In genomic region chr20:872855-873520, GRCh38 we compare ENCODE assay signal across 22 cellular contexts. TPM values are rescaled to one million over a fixed set of nuclear protein-coding genes. Genes with fewer than 3 reads are reported as not detected.
DNase-seq lines count a peak whose midpoint lies in the region; TF ChIP-seq lines count a peak whose summit lies in the region.
"Had no signal": no experiment of that assay in that cellular context is flagged by ENCODE, and none has a peak within 500 bp of the region (broad histone marks: within the 10 kb centered on the region; RNA-seq: fewer than 3 reads in every experiment).

No MANE protein-coding gene starts in this region.

- H3K27ac Mint-ChIP-seq in glutamatergic neuron (ENCODE audit: unreplicated experiment) (peak overlapping the region; percentile 67), nephron progenitor cell (no peak overlapping the region)
- H3K27ac Mint-ChIP-seq: activated B cell treated with CpG ODN at 0.5 μM for 24 hours; mesothelial cell of epicardium; T-helper 2 cell treated with Interferon-gamma antibody and Interleukin-4, amounts not matched to agents 5 μg/mL and 100 μg/mL, for 36 hours had no signal

- peaks cover 17% of the 10 kb centered on the region for H3K4me1 Mint-ChIP-seq in glutamatergic neuron (ENCODE audit: low read depth, unreplicated experiment)
- H3K4me1 Mint-ChIP-seq in nephron progenitor cell = no peaks in the 10 kb centered on the region
- H3K4me1 Mint-ChIP-seq: activated B cell treated with CpG ODN at 0.5 μM for 24 hours had no signal

- peaks cover 7% of the 10 kb centered on the region for H3K9me3 Mint-ChIP-seq in glutamatergic neuron (ENCODE audit: unreplicated experiment)
- no peaks in the 10 kb centered on the region for H3K9me3 Mint-ChIP-seq in nephron progenitor cell
- H3K9me3 Mint-ChIP-seq: activated B cell treated with CpG ODN at 0.5 μM for 24 hours; mesothelial cell of epicardium; naive thymus-derived CD8-positive, alpha-beta T cell; T-helper 2 cell treated with Interferon-gamma antibody and Interleukin-4, amounts not matched to agents 5 μg/mL and 100 μg/mL, for 36 hours had no signal

- peaks cover 5% of the 10 kb centered on the region for H3K27me3 Mint-ChIP-seq in glutamatergic neuron (ENCODE audit: unreplicated experiment)
- H3K27me3 Mint-ChIP-seq in nephron progenitor cell (ENCODE audit: low read depth, poor library complexity) = peaks cover 46% of the 10 kb centered on the region
- H3K27me3 Mint-ChIP-seq: activated B cell treated with CpG ODN at 0.5 μM for 24 hours had no signal

- H3K4me3 ChIP-seq in GM06990 (replicated peaks; ENCODE audit: low read depth, low read length) = no peak overlapping the region
- H3K4me3 ChIP-seq: prostate gland had no signal

- no peak for DNase-seq in GM06990 (ENCODE audit: extremely low read depth, insufficient read length)
- peak; percentile 16 for DNase-seq in HT-29 (ENCODE audit: low spot score)
- DNase-seq in glutamatergic neuron = peak; percentile 64
- DNase-seq in nephron progenitor cell = peak; percentile 41
- DNase-seq in activated CD8-positive, alpha-beta memory T cell treated with anti-CD3 and anti-CD28 coated beads, Interleukin-2, amount 50 U/mL, for 48 hours = no peak
- DNase-seq in occipital lobe (lab: John Stamatoyannopoulos, UW) = no peak
- DNase-seq in stimulated activated CD4-positive, alpha-beta T cell treated with anti-CD3 and anti-CD28 coated beads, Interleukin-15, amount 100 ng/mL, for 24 hours = no peak
- DNase-seq in NCI-H69 (lab: John Stamatoyannopoulos, UW) = no peak
- DNase-seq: activated B cell treated with CpG ODN at 0.5 μM for 24 hours; activated CD4-positive, alpha-beta T cell treated with anti-CD3 and anti-CD28 coated beads, Interleukin-2, amount 50 U/mL, for 48 hours; activated gamma-delta T cell treated with Interleukin-2 at 50 U/mL for 16 hours; CD4-positive, alpha-beta memory T cell; naive thymus-derived CD8-positive, alpha-beta T cell; NCI-H2081; NCI-H446; small intestine; stimulated activated CD4-positive, alpha-beta T cell treated with anti-CD3 and anti-CD28 coated beads, Interleukin-4, amount 100 ng/mL, for 24 hours; stimulated activated naive CD4-positive, alpha-beta T cell treated with Interleukin-2 at 50 U/mL for 16 hours had no signal

- TF ChIP-seq CTCF in GM06990 (IDR thresholded peaks at IDR 0.05; ENCODE audit: insufficient read depth, low read length, poor library complexity, severe bottlenecking) (peak; percentile 22), glutamatergic neuron (IDR thresholded peaks at IDR 0.05; ENCODE audit: partially characterized antibody, unreplicated experiment) (no peak), nephron progenitor cell (IDR thresholded peaks at IDR 0.05) (peak; percentile 34)

- H3K36me3 Mint-ChIP-seq in glutamatergic neuron (ENCODE audit: unreplicated experiment) (no peaks in the 10 kb centered on the region), nephron progenitor cell (ENCODE audit: low read depth) (no peaks in the 10 kb centered on the region)
- H3K36me3 Mint-ChIP-seq: CD4-positive, alpha-beta memory T cell; mesothelial cell of epicardium; naive thymus-derived CD8-positive, alpha-beta T cell had no signal

- H3K27me3 ChIP-seq in GM06990 (replicated peaks; ENCODE audit: control insufficient read depth, insufficient read depth, low read length) = no peaks in the 10 kb centered on the region; the same call in 1 of the 2 replicates

- no peaks in the 10 kb centered on the region for H3K36me3 ChIP-seq in GM06990 (ENCODE audit: control insufficient read depth, insufficient read depth, low read length)
- H3K36me3 ChIP-seq: prostate gland had no signal

- H3K4me3 Mint-ChIP-seq in glutamatergic neuron (ENCODE audit: unreplicated experiment) (peak overlapping the region; percentile 60), nephron progenitor cell (no peak overlapping the region)
- H3K4me3 Mint-ChIP-seq: activated B cell treated with CpG ODN at 0.5 μM for 24 hours; CD4-positive, alpha-beta memory T cell; mesothelial cell of epicardium; naive thymus-derived CD8-positive, alpha-beta T cell; T-helper 2 cell treated with Interferon-gamma antibody and Interleukin-4, amounts not matched to agents 5 μg/mL and 100 μg/mL, for 36 hours had no signal

RNA-seq across cellular contexts. Expression of gene FAM110A, which starts 39.5 kb away (rescaled TPM):
- total RNA-seq in HT-29 (2014; rRNA removed; shearing (Covaris generic)) = 34.5 and 37.1 TPM in 2 replicates
- total RNA-seq in glutamatergic neuron (ENCODE audit: unreplicated experiment) = 152 TPM
- total RNA-seq in occipital lobe = 6.7 TPM

RNA-seq across cellular contexts. Expression of gene ANGPT4, which starts 43.1 kb away (rescaled TPM):
- not detected in 2 replicates for total RNA-seq in HT-29 (2014; rRNA removed; shearing (Covaris generic))
- total RNA-seq in glutamatergic neuron (ENCODE audit: unreplicated experiment) (0.22 TPM), occipital lobe (not detected)
- total RNA-seq: activated B cell treated with CpG ODN at 0.5 μM for 24 hours; CD4-positive, alpha-beta memory T cell; naive thymus-derived CD8-positive, alpha-beta T cell; SK-MEL-5 had no signal

Comparison
In these comparisons a context has a peak if more than half of its experiments do, and no peak if none do; other contexts are left out.
1. DNase-seq: peak in HT-29 (single experiment), glutamatergic neuron (single experiment) and nephron progenitor cell (single experiment); none in GM06990 (single experiment), activated CD8-positive, alpha-beta memory T cell treated with anti-CD3 and anti-CD28 coated beads, Interleukin-2, amount 50 U/mL, for 48 hours (single experiment), occipital lobe (single experiment), stimulated activated CD4-positive, alpha-beta T cell treated with anti-CD3 and anti-CD28 coated beads, Interleukin-15, amount 100 ng/mL, for 24 hours (single experiment) and NCI-H69 (single experiment).